In genomic region chr1:28328228-28328648, GRCh38 we compare ENCODE assay signal across 8 cellular contexts. TPM values are rescaled to one million over a fixed set of nuclear protein-coding genes. Genes with fewer than 3 reads are reported as not detected.
DNase-seq lines count a peak whose midpoint lies in the region; ATAC-seq, FAIRE-seq and TF ChIP-seq lines count a peak whose summit lies in the region.

No MANE protein-coding gene starts in this region.

- intact Hi-C loops in breast epithelium (cut with DNase I; ENCODE audit: low total_unique reads) = loop anchor here (2.0 kb wide), 1 partner anchor 55 kb away; no protein-coding TSS in a partner anchor

- CTCF ChIA-PET in A549 (lab: Yijun Ruan, JAX) = interaction anchor here (2.9 to 3.3 kb wide), 2 partner anchors 32 to 79 kb away, joined by 10 to 20 read pairs; no protein-coding TSS in a partner anchor

- POLR2A ChIA-PET in A549 (lab: Yijun Ruan, JAX) = interaction anchor here (0.6 to 1.8 kb wide), 24 partner anchors 9 to 320 kb away, joined by 3 to 15 read pairs (median 4); partner anchors contain the start of genes ATP5IF1, EYA3, PHACTR4 and RCC1

- no peak for DNase-seq in A549 (ENCODE audit: low read depth in 1 of 2, low spot score in 1 of 2)
- no peak for DNase-seq in Jurkat, Clone E6-1 (ENCODE audit: low read depth, low spot score)
- no peak for DNase-seq in breast epithelium (ENCODE audit: low spot score in 2 of 2)
- no peak for DNase-seq in DMS 273 (lab: John Stamatoyannopoulos, UW; ENCODE audit: unreplicated experiment)
- DNase-seq in SHP77 (lab: John Stamatoyannopoulos, UW) = no peak
- no peak for DNase-seq in hepatic stellate cell (ENCODE audit: low spot score)

- H3K27ac ChIP-seq in A549 (peak overlapping the region; percentile 94 to 95), breast epithelium (peak overlapping the region; percentile 90 to 91)

- H3K27me3 ChIP-seq in breast epithelium (no peaks in the 10 kb centered on the region), mucosa of stomach (ENCODE audit: control insufficient read depth, insufficient read depth, low read length) (no peaks in the 10 kb centered on the region)

- TF ChIP-seq EP300 in A549 (IDR thresholded peaks at IDR 0.05) = no peak

- H3K36me3 ChIP-seq in breast epithelium (no peaks in the 10 kb centered on the region), mucosa of stomach (ENCODE audit: control insufficient read depth, insufficient read depth, low read length) (peaks cover 3% of the 10 kb centered on the region)

- 83% methylated on average over 16 of the region's 16 CpGs for WGBS in A549 (ENCODE audit: missing lambda C conversion rate)

- H3K4me2 ChIP-seq in A549 = peak overlapping the region; percentile 76

- peaks cover 18% of the 10 kb centered on the region; the same call in 2 of the 3 replicates for H3K4me1 ChIP-seq in A549
- H3K4me1 ChIP-seq in breast epithelium = no peaks in the 10 kb centered on the region
- H3K4me1 ChIP-seq in mucosa of stomach (ENCODE audit: control insufficient read depth, insufficient read depth, low read length) = peaks cover 21% of the 10 kb centered on the region

- TF ChIP-seq CTCF in A549 (IDR thresholded peaks at IDR 0.05) (no peak), breast epithelium (IDR thresholded peaks at IDR 0.05) (no peak)

- FAIRE-seq in A549 (lab: Jason Lieb, UNC) = no peak

- TF ChIP-seq POLR2A in A549 (IDR thresholded peaks at IDR 0.05; ENCODE audit: low read length) = no peak
- no peak for TF ChIP-seq POLR2A in breast epithelium (IDR thresholded peaks at IDR 0.05)

- peak overlapping the region; percentile 91 for H3K9ac ChIP-seq in mucosa of stomach (ENCODE audit: low read length)

- no peak for TF ChIP-seq RAD21 in A549 (conservative IDR thresholded peaks at IDR 0.05 in 1 of 2, IDR thresholded peaks at IDR 0.05 in 1 of 2)

- peak overlapping the region; percentile 81 for H3K4me3 ChIP-seq in A549
- H3K4me3 ChIP-seq in Jurkat, Clone E6-1 (ENCODE audit: low read length) = peak overlapping the region; percentile 69
- H3K4me3 ChIP-seq in breast epithelium = peak overlapping the region; percentile 58 to 74 (median 70)
- H3K4me3 ChIP-seq in mucosa of stomach (ENCODE audit: low read length) = peak overlapping the region; percentile 37

- H3K9me3 ChIP-seq in A549 = no peaks in the 10 kb centered on the region
- no peaks in the 10 kb centered on the region for H3K9me3 ChIP-seq in breast epithelium
- no peaks in the 10 kb centered on the region for H3K9me3 ChIP-seq in mucosa of stomach (ENCODE audit: control insufficient read depth, low read length)

- no peak for ATAC-seq in A549
- no peak for ATAC-seq in GM18909 (IDR thresholded peaks at IDR 0.05; ENCODE audit: poor library complexity, unreplicated experiment)

TF ChIP-seq in A549, 52 proteins besides CTCF, POLR2A, EP300 and RAD21:
- TF ChIP-seq RFX5 (IDR thresholded peaks at IDR 0.05) (no peak), RARB (CRISPR knock-in tag; IDR thresholded peaks at IDR 0.05) (no peak), FOSB (CRISPR knock-in tag; IDR thresholded peaks at IDR 0.05) (no peak), CHD4 (IDR thresholded peaks at IDR 0.05; ENCODE audit: borderline replicate concordance) (no peak), JUN (IDR thresholded peaks at IDR 0.05) (no peak)
- TF ChIP-seq, protein P1, sequence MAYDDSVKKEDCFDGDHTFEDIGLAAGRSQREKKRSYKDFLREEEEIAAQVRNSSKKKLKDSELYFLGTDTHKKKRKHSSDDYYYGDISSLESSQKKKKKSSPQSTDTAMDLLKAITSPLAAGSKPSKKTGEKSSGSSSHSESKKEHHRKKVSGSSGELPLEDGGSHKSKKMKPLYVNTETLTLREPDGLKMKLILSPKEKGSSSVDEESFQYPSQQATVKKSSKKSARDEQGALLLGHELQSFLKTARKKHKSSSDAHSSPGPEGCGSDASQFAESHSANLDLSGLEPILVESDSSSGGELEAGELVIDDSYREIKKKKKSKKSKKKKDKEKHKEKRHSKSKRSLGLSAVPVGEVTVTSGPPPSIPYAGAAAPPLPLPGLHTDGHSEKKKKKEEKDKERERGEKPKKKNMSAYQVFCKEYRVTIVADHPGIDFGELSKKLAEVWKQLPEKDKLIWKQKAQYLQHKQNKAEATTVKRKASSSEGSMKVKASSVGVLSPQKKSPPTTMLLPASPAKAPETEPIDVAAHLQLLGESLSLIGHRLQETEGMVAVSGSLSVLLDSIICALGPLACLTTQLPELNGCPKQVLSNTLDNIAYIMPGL (CRISPR knock-in tag; IDR thresholded peaks at IDR 0.05; ENCODE audit: borderline replicate concordance) = no peak
TF ChIP-seq in A549: peak in this region for 0.

RNA-seq across cellular contexts. Expression of gene MED18, which starts 0.6 kb away (rescaled TPM):
- 20.3 and 22.2 TPM in 2 replicates for polyA plus RNA-seq in A549 (2011; rRNA removed)
- polyA plus RNA-seq in A549 (2012; cell fraction: cytosol; rRNA removed) = 9.6 and 10.3 TPM in 2 replicates
- polyA plus RNA-seq in A549 (2012; cell fraction: nucleus; rRNA removed) = 10.2 and 11.3 TPM in 2 replicates
- polyA plus RNA-seq in A549 (2017; fragmentation: RNase III; extraction: RNeasy Plus Mini Kit Qiagen cat#74134 plus additional on column Dnase treatment) = 13.7 to 15.4 TPM (median 14.5 TPM) in 3 replicates
- polyA minus RNA-seq in A549 (2011; rRNA and poly(A)+ RNA removed) = 42.6 and 63.6 TPM in 2 replicates
- polyA plus RNA-seq in Jurkat, Clone E6-1 (2012; ENCODE audit: insufficient read depth, insufficient read length) = 33.2 TPM
- total RNA-seq in breast epithelium = 10 to 100 TPM in 2 of 3 donors, 1 to 10 TPM in 1; 8.3 to 14.4 (median 12.6) TPM

RNA-seq across cellular contexts. Expression of gene PHACTR4, which starts 41.3 kb away (rescaled TPM):
- polyA plus RNA-seq in A549 (2011; rRNA removed) = 17.4 and 32.1 TPM in 2 replicates
- 9.3 and 10.8 TPM in 2 replicates for polyA plus RNA-seq in A549 (2012; cell fraction: cytosol; rRNA removed)
- 7.4 and 16.4 TPM in 2 replicates for polyA plus RNA-seq in A549 (2012; cell fraction: nucleus; rRNA removed)
- 25.0 to 25.4 TPM (median 25.1 TPM) in 3 replicates for polyA plus RNA-seq in A549 (2017; fragmentation: RNase III; extraction: RNeasy Plus Mini Kit Qiagen cat#74134 plus additional on column Dnase treatment)
- polyA minus RNA-seq in A549 (2011; rRNA and poly(A)+ RNA removed) = 19.9 and 23.3 TPM in 2 replicates
- 15.8 TPM for polyA plus RNA-seq in Jurkat, Clone E6-1 (2012; ENCODE audit: insufficient read depth, insufficient read length)
- 10 to 100 TPM; 17.1 to 29.6 (median 25.9) TPM for total RNA-seq in breast epithelium
